ENCODE assay signal across 1 cellular context in the genomic region with DNA sequence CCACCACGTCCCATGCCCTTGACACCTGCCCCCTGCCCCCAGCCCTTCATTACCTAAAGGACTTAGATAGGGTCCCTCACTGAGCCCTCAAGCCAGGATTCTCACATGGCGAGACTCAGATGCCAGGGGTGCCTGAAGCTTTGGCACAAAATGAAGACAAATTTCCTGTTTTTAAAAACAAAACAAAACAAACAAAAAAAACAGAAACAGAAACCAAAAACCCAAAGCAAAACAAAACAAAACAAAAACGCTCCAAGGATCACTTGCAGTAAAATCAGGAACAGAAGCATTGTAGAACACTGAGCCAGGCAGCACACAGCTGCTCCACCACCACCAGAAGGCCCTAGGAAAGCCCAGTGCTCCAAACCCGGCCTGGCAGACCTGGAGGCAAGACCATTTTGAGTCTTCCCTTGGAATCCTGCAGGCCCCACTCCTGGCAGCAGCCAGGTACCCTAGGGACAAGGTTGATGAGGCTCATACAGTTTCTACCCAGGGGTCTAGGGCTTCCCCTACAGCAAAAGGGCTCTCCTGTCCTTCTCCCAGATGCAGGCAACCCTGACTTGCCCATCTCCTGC.
TF ChIP-seq lines count a peak whose summit lies in the region.

No MANE protein-coding gene starts in this region.

TF ChIP-seq in H1, 55 proteins besides CTCF, POLR2A, EP300 and RAD21:
- no peak for TF ChIP-seq CREB1 (IDR thresholded peaks at IDR 0.05)
- TF ChIP-seq RXRA (IDR thresholded peaks at IDR 0.05; ENCODE audit: insufficient read depth, low read depth, low read length) = no peak
- TF ChIP-seq CTBP2 (IDR thresholded peaks at IDR 0.05; ENCODE audit: borderline replicate concordance, insufficient read depth, insufficient read length, low read length) = no peak
- no peak for TF ChIP-seq CEBPB (IDR thresholded peaks at IDR 0.05; ENCODE audit: low read depth, low read length)
- no peak for TF ChIP-seq EZH2 (IDR thresholded peaks at IDR 0.05; ENCODE audit: low read depth, low read length, severe bottlenecking)
- no peak for TF ChIP-seq NRF1 (IDR thresholded peaks at IDR 0.05; ENCODE audit: low read depth, low read length)
- no peak for TF ChIP-seq SP4 (IDR thresholded peaks at IDR 0.05; ENCODE audit: low read length)
